15 cellular contexts compared by ENCODE assay signal in the genomic region with DNA sequence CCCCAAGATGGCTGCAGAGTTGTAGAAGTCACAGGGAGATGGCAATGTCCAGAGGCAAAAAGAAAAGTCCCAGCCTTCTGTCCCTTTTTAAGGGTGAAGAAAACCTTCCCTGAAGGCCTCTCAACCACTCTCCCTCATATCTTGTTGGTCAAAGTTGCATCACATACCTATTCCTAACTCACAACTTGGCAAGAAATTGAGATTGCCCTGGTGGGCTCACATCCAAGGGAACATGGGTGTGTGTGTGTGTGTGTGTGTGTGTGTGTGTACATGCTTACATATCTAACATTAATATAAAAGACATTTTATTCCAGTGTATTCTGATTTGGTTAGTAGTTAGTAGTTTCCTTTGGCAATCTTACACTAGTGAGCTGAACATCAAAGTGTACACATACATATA.
A peak's percentile ranks its signal among the peaks of the same experiment; 100 is the strongest.
DNase-seq lines count a peak whose midpoint lies in the region; ATAC-seq, FAIRE-seq and TF ChIP-seq lines count a peak whose summit lies in the region.
"Had no signal": no experiment of that assay in that cellular context is flagged by ENCODE, and none has a peak within 500 bp of the region (broad histone marks: within the 10 kb centered on the region; RNA-seq: fewer than 3 reads in every experiment).

No MANE protein-coding gene starts in this region.

- H4K91ac ChIP-seq in neuronal stem cell (ENCODE audit: low read depth, low read length, poor library complexity), result no peak overlapping the region

- H3K23ac ChIP-seq in neuronal stem cell (ENCODE audit: low read depth, low read length, poor library complexity), result no peak overlapping the region

- H3K18ac ChIP-seq in neuronal stem cell (ENCODE audit: low read length), result no peak overlapping the region

- DNase-seq in NCI-H226 (peak; percentile 55), choroid plexus epithelial cell (ENCODE audit: low read depth) (peak; percentile 57), fibroblast of the aortic adventitia (ENCODE audit: low read depth) (peak; percentile 68), foreskin melanocyte (no peak), pancreas (no peak), neuronal stem cell (ENCODE audit: low spot score) (no peak), NCI-H2029 (lab: John Stamatoyannopoulos, UW) (no peak)
- DNase-seq: C1 segment of cervical spinal cord; Calu3; CD4-positive, alpha-beta T cell; DMS 273 treated with DMSO at 0.1 percent for 48 hours; HCEC 1CT; HFFc6 had no signal

- H3K4ac ChIP-seq in neuronal stem cell (ENCODE audit: low read length), result no peak overlapping the region

- intact Hi-C loops in pancreas (cut with DNase I), result no loop called here

- H2AK5ac ChIP-seq in neuronal stem cell (ENCODE audit: low read depth, low read length), result no peak overlapping the region

- TF ChIP-seq CTCF in choroid plexus epithelial cell (conservative IDR thresholded peaks at IDR 0.05; ENCODE audit: low read depth, low read length) (no peak), fibroblast of the aortic adventitia (IDR thresholded peaks at IDR 0.05; ENCODE audit: insufficient read depth, low read length) (no peak), pancreas (IDR thresholded peaks at IDR 0.05) (no peak)

- H2BK12ac ChIP-seq in neuronal stem cell (ENCODE audit: low read length), result no peak overlapping the region

- H3K36me3 ChIP-seq in pancreas, result no peaks in the 10 kb centered on the region
- no peaks in the 10 kb centered on the region for H3K36me3 ChIP-seq in neuronal stem cell (replicated peaks in 1 of 2; ENCODE audit: control insufficient read depth in 2 of 2, insufficient read depth in 2 of 2, low read length in 2 of 2)

- H3K4me1 ChIP-seq in pancreas (no peaks in the 10 kb centered on the region), neuronal stem cell (ENCODE audit: control insufficient read depth in 2 of 2, insufficient read depth in 1 of 2, low read depth in 1 of 2, low read length in 2 of 2) (peaks cover 0 to 12% of the 10 kb centered on the region in 2 donors)

- no peak overlapping the region for H4K8ac ChIP-seq in neuronal stem cell (ENCODE audit: low read depth, low read length)

- no peak overlapping the region for H3K9ac ChIP-seq in neuronal stem cell (ENCODE audit: low read depth, low read length, poor library complexity)

- no peak for ATAC-seq in pancreas

- FAIRE-seq in pancreas (lab: Jason Lieb, UNC), result no peak
- FAIRE-seq: A204.1, GM18507 had no signal

- H3K9me3 ChIP-seq in pancreas (no peaks in the 10 kb centered on the region), neuronal stem cell (replicated peaks in 1 of 2; ENCODE audit: control insufficient read depth in 2 of 2, insufficient read depth in 1 of 2, low read depth in 1 of 2, low read length in 2 of 2) (no peaks in the 10 kb centered on the region)

- H2BK15ac ChIP-seq in neuronal stem cell (ENCODE audit: low read length), result no peak overlapping the region

- no peak overlapping the region for H2BK5ac ChIP-seq in neuronal stem cell (ENCODE audit: low read length)

- H3K27ac ChIP-seq in pancreas, result no peak overlapping the region
- H3K27ac ChIP-seq in neuronal stem cell (replicated peaks; ENCODE audit: low read length), result no peak overlapping the region

- no peak overlapping the region for H3K4me2 ChIP-seq in neuronal stem cell (ENCODE audit: insufficient read depth, low read length, poor library complexity, severe bottlenecking)

- no peaks in the 10 kb centered on the region for H3K27me3 ChIP-seq in pancreas
- H3K27me3 ChIP-seq in neuronal stem cell (ENCODE audit: control insufficient read depth in 3 of 3, insufficient read depth in 3 of 3, low read depth in 1 of 3, low read length in 3 of 3), result no peaks in the 10 kb centered on the region

- no peaks in the 10 kb centered on the region for H3K79me1 ChIP-seq in neuronal stem cell (ENCODE audit: low read depth, low read length)

- no peak overlapping the region for H2BK120ac ChIP-seq in neuronal stem cell (ENCODE audit: low read depth, low read length)

- no peak overlapping the region for H3K4me3 ChIP-seq in choroid plexus epithelial cell (ENCODE audit: low read depth, low read length)
- no peak overlapping the region for H3K4me3 ChIP-seq in fibroblast of the aortic adventitia (ENCODE audit: low read depth, low read length)
- no peak overlapping the region for H3K4me3 ChIP-seq in pancreas
- no peak overlapping the region for H3K4me3 ChIP-seq in neuronal stem cell (ENCODE audit: low read length in 2 of 2)

- no peak overlapping the region for H3K14ac ChIP-seq in neuronal stem cell (ENCODE audit: low read length)

- H2AFZ ChIP-seq in neuronal stem cell (ENCODE audit: low read length), result no peak overlapping the region

Comparison
In these comparisons a context has a peak if more than half of its experiments do, and no peak if none do; other contexts are left out.
1. DNase-seq: peak in NCI-H226 (single experiment), choroid plexus epithelial cell (single experiment) and fibroblast of the aortic adventitia (single experiment); none in foreskin melanocyte (single experiment), pancreas (0 of 6), neuronal stem cell (single experiment) and NCI-H2029 (single experiment).